In genomic region chr11:128786507-128786906, GRCh38 we compare ENCODE assay signal across 15 cellular contexts.
"Had no signal": no experiment of that assay in that cellular context is flagged by ENCODE, and none has a peak within 500 bp of the region (broad histone marks: within the 10 kb centered on the region; RNA-seq: fewer than 3 reads in every experiment).

No MANE protein-coding gene starts in this region.

- H3K27ac ChIP-seq: adrenal gland, cardiac muscle cell, esophagus squamous epithelium, hepatocyte, parathyroid adenoma, thyroid gland, uterus had no signal

- H3K4me1 ChIP-seq: esophagus squamous epithelium, parathyroid adenoma, thyroid gland, uterus had no signal

- H3K9me3 Mint-ChIP-seq: activated CD8-positive, alpha-beta T cell treated with anti-CD3 and anti-CD28 coated beads for 36 hours; activated naive CD4-positive, alpha-beta T cell treated with anti-CD3 and anti-CD28 coated beads, Interleukin-2, amount 50 U/mL, for 24 hours; activated T-cell treated with anti-CD3 and anti-CD28 coated beads, Interleukin-2, amount 50 U/mL, for 4 hours; stimulated activated effector memory CD8-positive, alpha-beta T cell treated with anti-CD3 and anti-CD28 coated beads, Interleukin-12 subunit alpha, Interleukin-12 subunit beta, amount 100 ng/mL, for 72 hours; T-helper 1 cell treated with Interleukin-12 subunit alpha and Interleukin-12 subunit beta and Interleukin-4 antibody, amounts not matched to agents 30 μg/mL and 1 μg/mL, for 36 hours had no signal

- H3K9ac ChIP-seq: parathyroid adenoma had no signal

- H3K9me3 ChIP-seq: adrenal gland, esophagus squamous epithelium, thyroid gland, uterus had no signal

- ATAC-seq: activated CD8-positive, alpha-beta T cell treated with anti-CD3 and anti-CD28 coated beads for 36 hours; activated T-cell treated with anti-CD3 and anti-CD28 coated beads, Interleukin-2, amount 50 U/mL, for 4 hours; stimulated activated effector memory CD8-positive, alpha-beta T cell treated with anti-CD3 and anti-CD28 coated beads, Interleukin-12 subunit alpha, Interleukin-12 subunit beta, amount 100 ng/mL, for 72 hours had no signal

- H3K27ac Mint-ChIP-seq: activated CD8-positive, alpha-beta T cell treated with anti-CD3 and anti-CD28 coated beads for 36 hours; activated naive CD4-positive, alpha-beta T cell treated with anti-CD3 and anti-CD28 coated beads, Interleukin-2, amount 50 U/mL, for 24 hours; T-helper 1 cell treated with Interleukin-12 subunit alpha and Interleukin-12 subunit beta and Interleukin-4 antibody, amounts not matched to agents 30 μg/mL and 1 μg/mL, for 36 hours had no signal

- H3K36me3 ChIP-seq: cardiac muscle cell, thyroid gland, uterus had no signal

- H3K27me3 ChIP-seq: adrenal gland, esophagus squamous epithelium, thyroid gland, uterus had no signal

- H3K4me3 Mint-ChIP-seq: activated CD8-positive, alpha-beta T cell treated with anti-CD3 and anti-CD28 coated beads for 36 hours; activated naive CD4-positive, alpha-beta T cell treated with anti-CD3 and anti-CD28 coated beads, Interleukin-2, amount 50 U/mL, for 24 hours; activated T-cell treated with anti-CD3 and anti-CD28 coated beads, Interleukin-2, amount 50 U/mL, for 4 hours; stimulated activated effector memory CD8-positive, alpha-beta T cell treated with anti-CD3 and anti-CD28 coated beads, Interleukin-12 subunit alpha, Interleukin-12 subunit beta, amount 100 ng/mL, for 72 hours; T-helper 1 cell treated with Interleukin-12 subunit alpha and Interleukin-12 subunit beta and Interleukin-4 antibody, amounts not matched to agents 30 μg/mL and 1 μg/mL, for 36 hours had no signal

- H2AFZ ChIP-seq: hepatocyte, parathyroid adenoma had no signal

- DNase-seq: activated CD4-positive, alpha-beta T cell treated with anti-CD3 and anti-CD28 coated beads for 48 hours; activated CD8-positive, alpha-beta T cell treated with anti-CD3 and anti-CD28 coated beads for 36 hours; activated effector memory CD4-positive, alpha-beta T cell treated with anti-CD3 and anti-CD28 coated beads, Interleukin-2, amount 50 U/mL, for 16 hours; activated T-cell treated with anti-CD3 and anti-CD28 coated beads, Interleukin-2, amount 50 U/mL, for 4 hours; adrenal gland; esophagus squamous epithelium; mesendoderm; thyroid gland; uterus had no signal

- H3K4me3 ChIP-seq: adrenal gland, cardiac muscle cell, esophagus squamous epithelium, hepatocyte, thyroid gland, uterus had no signal

- H3K27me3 Mint-ChIP-seq: activated CD8-positive, alpha-beta T cell treated with anti-CD3 and anti-CD28 coated beads for 36 hours; activated naive CD4-positive, alpha-beta T cell treated with anti-CD3 and anti-CD28 coated beads, Interleukin-2, amount 50 U/mL, for 24 hours had no signal

- H3K79me2 ChIP-seq: hepatocyte, parathyroid adenoma had no signal

- H3K4me2 ChIP-seq: hepatocyte had no signal
